In genomic region chr10:102151774-102152544, GRCh38 we compare ENCODE assay signal across 8 cellular contexts. TPM values are rescaled to one million over a fixed set of nuclear protein-coding genes. Genes with fewer than 3 reads are reported as not detected.
DNase-seq lines count a peak whose midpoint lies in the region; ATAC-seq, FAIRE-seq and TF ChIP-seq lines count a peak whose summit lies in the region.

Gene NOLC1, plus strand, starts transcription at chr10:102152389. Its CDS starts 22 bp downstream, at chr10:102152411.

- no peaks in the 10 kb centered on the region for H3K27me3 ChIP-seq in AG04450 (ENCODE audit: control insufficient read depth, insufficient read depth, low read length)
- no peaks in the 10 kb centered on the region for H3K27me3 ChIP-seq in small intestine (ENCODE audit: control insufficient read depth in 2 of 2, insufficient read depth in 2 of 2, low read length in 2 of 2)

- H3K27ac Mint-ChIP-seq in WTC11 = peak within 1 kb of the TSS; percentile 99

- H3K27ac ChIP-seq in AG04450 (ENCODE audit: low read depth, low read length) = peak within 1 kb of the TSS; percentile 99
- H3K27ac ChIP-seq in small intestine (ENCODE audit: low read depth in 1 of 2, low read length in 1 of 2) = peak within 1 kb of the TSS; percentile 85 to 88

- H3K4me3 Mint-ChIP-seq in WTC11 = peak within 1 kb of the TSS; percentile 98

- CTCF ChIA-PET in AG04450 (lab: Charles Lee) (interaction anchor here (1.0 to 3.8 kb wide), 3 partner anchors 17 to 247 kb away, joined by 3 to 19 read pairs (median 3); no protein-coding TSS in a partner anchor), WTC11 (lab: Charles Lee) (interaction anchor here (0.9 to 3.6 kb wide), 11 partner anchors 13 to 311 kb away, joined by 3 to 18 read pairs (median 4); partner anchors contain the start of gene PPRC1)

- FAIRE-seq in small intestine (lab: Jason Lieb, UNC) = no peak

- DNase-seq in AG04450 (ENCODE audit: low read depth, low spot score) = peak; percentile 99
- DNase-seq in NCI-H226 = peak; percentile 99
- peak; percentile 100 for DNase-seq in WTC11 (ENCODE audit: low spot score)
- DNase-seq in cardiac fibroblast (ENCODE audit: low read depth in 2 of 2) = peak; percentile 99
- peak; percentile 95 for DNase-seq in iPS-NIHi11 (ENCODE audit: low spot score)
- peak; percentile 98 for DNase-seq in small intestine

- WGBS in small intestine, 3 donors = 3 to 4% (median 4%) methylated on average over 59 of the region's 59 CpGs

- peaks cover 24% of the 10 kb centered on the region for H3K4me1 Mint-ChIP-seq in WTC11

- ATAC-seq in GM18909 (IDR thresholded peaks at IDR 0.05; ENCODE audit: poor library complexity, unreplicated experiment) (peak; percentile 95), HG03175 (IDR thresholded peaks at IDR 0.05; ENCODE audit: unreplicated experiment) (peak; percentile 95), WTC11 (peak; percentile 95)

- TF ChIP-seq CTCF in AG04450 (IDR thresholded peaks at IDR 0.05; ENCODE audit: low read depth, low read length) = no peak
- no peak for TF ChIP-seq CTCF in WTC11 (IDR thresholded peaks at IDR 0.05)
- no peak for TF ChIP-seq CTCF in cardiac fibroblast (IDR thresholded peaks at IDR 0.05; ENCODE audit: low read depth, low read length)

- POLR2A ChIA-PET in AG04450 (lab: Yijun Ruan, JAX) = interaction anchor here (0.6 to 2.0 kb wide), 9 partner anchors 16 to 1034 kb away, joined by 3 to 8 read pairs (median 4); partner anchors contain the start of gene PPRC1
- POLR2A ChIA-PET in WTC11 (lab: Charles Lee) = interaction anchor here (0.6 to 1.5 kb wide), 8 partner anchors 12 to 96 kb away, joined by 3 to 9 read pairs (median 4); partner anchors contain the start of gene ARMH3

- peaks cover 4 to 11% of the 10 kb centered on the region in 2 donors for H3K36me3 ChIP-seq in small intestine (ENCODE audit: control insufficient read depth in 2 of 2, insufficient read depth in 2 of 2, low read length in 2 of 2)

- H3K9me3 Mint-ChIP-seq in WTC11 = no peaks in the 10 kb centered on the region

- H3K4me1 ChIP-seq in small intestine (ENCODE audit: control insufficient read depth in 2 of 2, insufficient read depth in 1 of 2, low read depth in 1 of 2, low read length in 1 of 2) = peaks cover 0 to 2% of the 10 kb centered on the region in 2 donors

- H3K27me3 Mint-ChIP-seq in WTC11 (ENCODE audit: low read depth) = no peaks in the 10 kb centered on the region

- H3K4me3 ChIP-seq in AG04450 (ENCODE audit: low read depth, low read length) = peak within 1 kb of the TSS; percentile 98
- peak within 1 kb of the TSS; percentile 96 to 98 for H3K4me3 ChIP-seq in cardiac fibroblast (replicated peaks in 1 of 2; ENCODE audit: low read depth in 2 of 2, low read length in 2 of 2)
- peak within 1 kb of the TSS; percentile 81 to 89 for H3K4me3 ChIP-seq in small intestine (ENCODE audit: low read depth in 1 of 2, low read length in 2 of 2)

- H3K36me3 Mint-ChIP-seq in WTC11 = peaks cover 68% of the 10 kb centered on the region

- H3K9me3 ChIP-seq in AG04450 (ENCODE audit: control insufficient read depth, insufficient read depth, low read length) (no peaks in the 10 kb centered on the region; the same call in 1 of the 2 replicates), small intestine (ENCODE audit: control insufficient read depth, low read depth) (no peaks in the 10 kb centered on the region)

TF ChIP-seq in WTC11, 78 proteins besides CTCF, POLR2A, EP300 and RAD21 (continues in another document):
- TF ChIP-seq E2F4 (CRISPR knock-in tag; IDR thresholded peaks at IDR 0.05; ENCODE audit: borderline replicate concordance, low read depth) = peak; percentile 99
- TF ChIP-seq ATF1 (CRISPR knock-in tag; IDR thresholded peaks at IDR 0.05) = 0 out of 2 replicates have a peak, but pooled peaks have one; percentile 21
- TF ChIP-seq ZNF317 (CRISPR knock-in tag; IDR thresholded peaks at IDR 0.05; ENCODE audit: borderline replicate concordance, low read depth) = no peak
- no peak for TF ChIP-seq PREB (CRISPR knock-in tag; IDR thresholded peaks at IDR 0.05; ENCODE audit: borderline replicate concordance)
- TF ChIP-seq NFYB (CRISPR knock-in tag; conservative IDR thresholded peaks at IDR 0.05; ENCODE audit: low read depth) = peak; percentile 48; the same call in 1 of the 2 replicates
- no peak for TF ChIP-seq KAT7 (CRISPR knock-in tag; IDR thresholded peaks at IDR 0.05; ENCODE audit: borderline replicate concordance)
- TF ChIP-seq SOX15 (CRISPR knock-in tag; IDR thresholded peaks at IDR 0.05) = no peak
- TF ChIP-seq ZMAT4 (CRISPR knock-in tag; IDR thresholded peaks at IDR 0.05) = no peak
- TF ChIP-seq ZNF396 (CRISPR knock-in tag; IDR thresholded peaks at IDR 0.05; ENCODE audit: borderline replicate concordance) = no peak
- peak; percentile 97 for TF ChIP-seq MAX (CRISPR knock-in tag; IDR thresholded peaks at IDR 0.05)
- peak; percentile 73 for TF ChIP-seq PRRX2 (CRISPR knock-in tag; IDR thresholded peaks at IDR 0.05)
- 0 out of 2 replicates have a peak, but pooled peaks have one; percentile 8 for TF ChIP-seq ZNF219 (CRISPR knock-in tag; IDR thresholded peaks at IDR 0.05; ENCODE audit: borderline replicate concordance)
- TF ChIP-seq MXD4 (CRISPR knock-in tag; IDR thresholded peaks at IDR 0.05; ENCODE audit: borderline replicate concordance) = no peak
- peak; percentile 82; the same call in 1 of the 2 replicates for TF ChIP-seq SMAD4 (CRISPR knock-in tag; IDR thresholded peaks at IDR 0.05)
- TF ChIP-seq RELA (CRISPR knock-in tag; IDR thresholded peaks at IDR 0.05; ENCODE audit: borderline replicate concordance) = peak; percentile 38; the same call in 1 of the 2 replicates
- TF ChIP-seq PRDM15 (CRISPR knock-in tag; IDR thresholded peaks at IDR 0.05) = no peak

RNA-seq across cellular contexts. Expression of gene NOLC1, which starts in this region (rescaled TPM):
- 60.9 and 80.8 TPM in 2 replicates for polyA plus RNA-seq in AG04450 (2011; rRNA removed)
- polyA minus RNA-seq in AG04450 (2011; rRNA and poly(A)+ RNA removed) = 46.1 and 47.3 TPM in 2 replicates
- 125 to 165 TPM (median 129 TPM) in 3 replicates for total RNA-seq in WTC11 (2021)
- 10 to 100 TPM; 12.7 to 48.9 (median 19.7) TPM for polyA plus RNA-seq in small intestine

Comparison
In these comparisons a context has a peak if more than half of its experiments do, and no peak if none do; other contexts are left out.
1. Peak in every context shown above with its lines: DNase-seq, ATAC-seq, H3K4me3 ChIP-seq and H3K27ac ChIP-seq.